ENCODE assay signal across 8 cellular contexts in genomic region chr6:7140631-7141366, GRCh38. TPM values are rescaled to one million over a fixed set of nuclear protein-coding genes. Genes with fewer than 3 reads are reported as not detected.
DNase-seq lines count a peak whose midpoint lies in the region; ATAC-seq and FAIRE-seq lines count a peak whose summit lies in the region.

No MANE protein-coding gene starts in this region.

- CTCF ChIA-PET in activated naive CD4-positive, alpha-beta T cell treated with anti-CD3 and anti-CD28 coated beads for 36 hours (lab: Charles Lee), result interaction anchor here (0.8 to 1.0 kb wide), 4 partner anchors 11 to 103 kb away, joined by 3 to 4 read pairs (median 3); no protein-coding TSS in a partner anchor

- peak overlapping the region; percentile 93 for H2AFZ ChIP-seq in neuronal stem cell (ENCODE audit: low read length)

- H3K4me3 ChIP-seq in neuronal stem cell (ENCODE audit: low read length in 2 of 2) (peak overlapping the region; percentile 47 to 80), subcutaneous abdominal adipose tissue (ENCODE audit: low read depth in 1 of 5, low read length in 5 of 5) (peak overlapping the region; percentile 61 to 84 (median 80))

- H3K9me3 Mint-ChIP-seq in IgD-negative memory B cell, result no peaks in the 10 kb centered on the region
- no peaks in the 10 kb centered on the region for H3K9me3 Mint-ChIP-seq in activated naive CD4-positive, alpha-beta T cell treated with anti-CD3 and anti-CD28 coated beads for 36 hours

- H3K27me3 ChIP-seq in neuronal stem cell (ENCODE audit: control insufficient read depth in 3 of 3, insufficient read depth in 3 of 3, low read depth in 1 of 3, low read length in 3 of 3), result peaks cover 0 to 3% (median 0%) of the 10 kb centered on the region in 3 experiments
- H3K27me3 ChIP-seq in subcutaneous abdominal adipose tissue (ENCODE audit: control insufficient read depth in 5 of 5, insufficient read depth in 4 of 5, low read length in 5 of 5), result no peaks in the 10 kb centered on the region

- H3K9me3 ChIP-seq in neuronal stem cell (replicated peaks in 1 of 2; ENCODE audit: control insufficient read depth in 2 of 2, insufficient read depth in 1 of 2, low read depth in 1 of 2, low read length in 2 of 2) (peaks cover 0 to 4% of the 10 kb centered on the region in 2 donors), subcutaneous abdominal adipose tissue (ENCODE audit: control insufficient read depth in 5 of 5, low read length in 5 of 5) (no peaks in the 10 kb centered on the region)

- H2BK5ac ChIP-seq in neuronal stem cell (ENCODE audit: low read length), result no peak overlapping the region

- H3K4me1 Mint-ChIP-seq in IgD-negative memory B cell, result peaks cover 49 to 63% (median 59%) of the 10 kb centered on the region in 3 donors
- H3K4me1 Mint-ChIP-seq in activated naive CD4-positive, alpha-beta T cell treated with anti-CD3 and anti-CD28 coated beads for 36 hours (ENCODE audit: low read depth), result peaks cover 80% of the 10 kb centered on the region

- H2AK5ac ChIP-seq in neuronal stem cell (ENCODE audit: low read depth, low read length), result peak overlapping the region; percentile 24

- no CpG with 5 or more reads among the region's 66 CpGs for WGBS in neuronal stem cell (ENCODE audit: extremely low coverage in 2 of 2, insufficient read length in 2 of 2, insufficient replicate concordance in 1 of 2), 2 donors

- DNase-seq in DMS53 (lab: John Stamatoyannopoulos, UW) (peak; percentile 93), SHP77 treated with DMSO at 0.1 percent for 48 hours (lab: John Stamatoyannopoulos, UW) (peak; percentile 69), frontal cortex (ENCODE audit: low spot score in 2 of 2) (peak; percentile 92 to 94), neuronal stem cell (ENCODE audit: low spot score) (peak; percentile 65)
- DNase-seq in activated naive CD4-positive, alpha-beta T cell treated with anti-CD3 and anti-CD28 coated beads for 36 hours, result peak; percentile 87

- no peak overlapping the region for H4K8ac ChIP-seq in neuronal stem cell (ENCODE audit: low read depth, low read length)

- H2BK120ac ChIP-seq in neuronal stem cell (ENCODE audit: low read depth, low read length), result peak overlapping the region; percentile 63

- H3K4me1 ChIP-seq in neuronal stem cell (ENCODE audit: control insufficient read depth in 2 of 2, insufficient read depth in 1 of 2, low read depth in 1 of 2, low read length in 2 of 2), result peaks cover 19 to 28% of the 10 kb centered on the region in 2 donors
- peaks cover 5 to 78% (median 63%) of the 10 kb centered on the region in 5 donors for H3K4me1 ChIP-seq in subcutaneous abdominal adipose tissue (ENCODE audit: control insufficient read depth in 5 of 5, insufficient read depth in 5 of 5, low read length in 5 of 5)

- H3K36me3 Mint-ChIP-seq in IgD-negative memory B cell, result no peaks in the 10 kb centered on the region
- H3K36me3 Mint-ChIP-seq in activated naive CD4-positive, alpha-beta T cell treated with anti-CD3 and anti-CD28 coated beads for 36 hours (ENCODE audit: low read depth), result no peaks in the 10 kb centered on the region

- peak overlapping the region; percentile 68 for H3K23ac ChIP-seq in neuronal stem cell (ENCODE audit: low read depth, low read length, poor library complexity)

- no peaks in the 10 kb centered on the region for H3K79me1 ChIP-seq in neuronal stem cell (ENCODE audit: low read depth, low read length)

- intact Hi-C loops in activated naive CD4-positive, alpha-beta T cell treated with anti-CD3 and anti-CD28 coated beads for 36 hours (cut with micrococcal nuclease), result no loop called here

- H3K4ac ChIP-seq in neuronal stem cell (ENCODE audit: low read length), result no peak overlapping the region

- no peak overlapping the region for H2BK12ac ChIP-seq in neuronal stem cell (ENCODE audit: low read length)

- H3K14ac ChIP-seq in neuronal stem cell (ENCODE audit: low read length), result no peak overlapping the region

- H3K27ac Mint-ChIP-seq in IgD-negative memory B cell, result peak overlapping the region; percentile 64 to 98 (median 87)
- peak overlapping the region; percentile 81 for H3K27ac Mint-ChIP-seq in activated naive CD4-positive, alpha-beta T cell treated with anti-CD3 and anti-CD28 coated beads for 36 hours

- no peak overlapping the region for H3K27ac ChIP-seq in neuronal stem cell (replicated peaks; ENCODE audit: low read length)
- H3K27ac ChIP-seq in subcutaneous abdominal adipose tissue (ENCODE audit: low read depth, low read length), result peak overlapping the region; percentile 97

- FAIRE-seq in frontal cortex (lab: Jason Lieb, UNC), result no peak

- no peaks in the 10 kb centered on the region for H3K27me3 Mint-ChIP-seq in IgD-negative memory B cell
- no peaks in the 10 kb centered on the region for H3K27me3 Mint-ChIP-seq in activated naive CD4-positive, alpha-beta T cell treated with anti-CD3 and anti-CD28 coated beads for 36 hours (ENCODE audit: low read depth)

- no peak overlapping the region for H4K91ac ChIP-seq in neuronal stem cell (ENCODE audit: low read depth, low read length, poor library complexity)

- H3K4me2 ChIP-seq in neuronal stem cell (ENCODE audit: insufficient read depth, low read length, poor library complexity, severe bottlenecking), result peak overlapping the region; percentile 96

- H2BK15ac ChIP-seq in neuronal stem cell (ENCODE audit: low read length), result no peak overlapping the region

- no peak overlapping the region for H3K9ac ChIP-seq in neuronal stem cell (ENCODE audit: low read depth, low read length, poor library complexity)
- peak overlapping the region; percentile 7 to 97 (median 90) for H3K9ac ChIP-seq in subcutaneous abdominal adipose tissue (ENCODE audit: low read length in 5 of 5)

- H3K4me3 Mint-ChIP-seq in IgD-negative memory B cell, result peak overlapping the region; percentile 75 to 95 (median 90)
- peak overlapping the region; percentile 80 for H3K4me3 Mint-ChIP-seq in activated naive CD4-positive, alpha-beta T cell treated with anti-CD3 and anti-CD28 coated beads for 36 hours

- no peaks in the 10 kb centered on the region for H3K36me3 ChIP-seq in neuronal stem cell (replicated peaks in 1 of 2; ENCODE audit: control insufficient read depth in 2 of 2, insufficient read depth in 2 of 2, low read length in 2 of 2)
- no peaks in the 10 kb centered on the region for H3K36me3 ChIP-seq in subcutaneous abdominal adipose tissue (ENCODE audit: control insufficient read depth in 5 of 5, insufficient read depth in 5 of 5, low read length in 5 of 5)

- H3K18ac ChIP-seq in neuronal stem cell (ENCODE audit: low read length), result peak overlapping the region; percentile 89

- peak; percentile 48 for ATAC-seq in GM21526 (IDR thresholded peaks at IDR 0.05; ENCODE audit: low FRiP score, unreplicated experiment)

RNA-seq across cellular contexts. Expression of gene RREB1, which starts 33.0 kb away (rescaled TPM):
- polyA plus RNA-seq in IgD-negative memory B cell, result 6.1 TPM
- 10 to 100 TPM; 10.8 to 12.2 TPM for total RNA-seq in activated naive CD4-positive, alpha-beta T cell treated with anti-CD3 and anti-CD28 coated beads for 36 hours
- 1.6 TPM for total RNA-seq in frontal cortex
- polyA plus RNA-seq in neuronal stem cell (2013, experiment 1 of 2), result 5.7 TPM
- 6.0 TPM for polyA plus RNA-seq in neuronal stem cell (2013, experiment 2 of 2)
